10 cellular contexts compared by ENCODE assay signal in the genomic region with DNA sequence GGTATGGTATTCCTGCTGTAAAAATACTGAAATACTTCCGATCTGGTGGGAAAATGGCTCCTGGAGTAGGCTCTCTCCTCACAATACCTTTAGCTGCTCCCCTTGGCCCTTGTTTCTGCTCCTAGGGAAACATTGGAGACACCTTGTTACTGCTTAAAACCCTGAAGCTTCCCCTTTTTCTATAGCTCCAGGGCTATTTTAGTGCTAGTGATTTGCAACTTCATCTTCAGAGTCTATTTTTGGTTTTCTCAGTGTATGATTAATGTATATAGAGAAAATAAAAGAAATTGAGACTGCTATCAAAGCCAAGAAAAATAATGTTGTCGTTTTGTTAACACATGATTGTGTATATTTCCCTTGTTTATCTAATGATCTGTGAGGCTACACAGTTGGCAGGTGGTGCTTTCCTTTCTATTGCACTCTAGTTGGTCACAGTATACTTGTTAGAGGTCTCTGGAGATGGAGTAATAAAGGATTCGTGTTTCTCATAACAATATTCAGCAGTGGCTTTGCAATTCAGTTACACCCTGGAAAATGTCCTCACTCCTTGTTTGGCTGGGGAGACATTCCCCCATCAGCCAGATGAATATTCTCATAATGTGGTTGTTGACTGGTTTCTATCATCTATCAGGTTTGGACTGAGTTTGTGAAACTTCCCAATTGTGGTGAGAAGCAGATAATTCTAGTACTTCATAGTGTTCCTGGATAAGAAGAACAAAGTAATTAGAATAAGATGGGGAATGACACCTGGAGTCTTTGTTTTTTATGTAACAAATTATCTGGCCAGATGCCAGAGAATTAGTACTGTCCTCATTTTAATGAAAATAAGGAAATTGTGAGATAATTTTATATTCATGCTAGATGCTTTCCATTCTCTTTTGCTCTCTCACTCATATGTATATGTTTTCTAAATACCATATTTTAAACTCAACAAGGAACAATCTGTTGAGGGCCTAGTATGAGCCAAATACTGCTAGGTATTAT. TPM values are rescaled to one million over a fixed set of nuclear protein-coding genes. Genes with fewer than 3 reads are reported as not detected.
DNase-seq lines count a peak whose midpoint lies in the region; ATAC-seq and TF ChIP-seq lines count a peak whose summit lies in the region.
"Had no signal": no experiment of that assay in that cellular context is flagged by ENCODE, and none has a peak within 500 bp of the region (broad histone marks: within the 10 kb centered on the region; RNA-seq: fewer than 3 reads in every experiment).

No MANE protein-coding gene starts in this region.

- no peak overlapping the region for H3K4me3 Mint-ChIP-seq in activated CD4-positive, alpha-beta T cell treated with anti-CD3 and anti-CD28 coated beads, Interleukin-2, amount 10 ng/mL, durations not matched to agents 24 days and 14 days
- H3K4me3 Mint-ChIP-seq: stimulated activated naive CD8-positive, alpha-beta T cell treated with anti-CD3 and anti-CD28 coated beads, Interleukin-15, Interleukin-2, amounts not matched to agents 100 ng/mL and 50 ng/mL, for 24 hours had no signal

- H3K9me3 ChIP-seq in OCI-LY3 (ENCODE audit: insufficient read depth, low read length) = no peaks in the 10 kb centered on the region

- no peak overlapping the region for H3K27ac ChIP-seq in OCI-LY3 (ENCODE audit: low read length)
- H3K27ac ChIP-seq: brain microvascular endothelial cell had no signal

- H3K4me1 ChIP-seq in OCI-LY3 (ENCODE audit: low read length) = peaks cover 32% of the 10 kb centered on the region

- H3K36me3 ChIP-seq in OCI-LY3 (replicated peaks; ENCODE audit: low read depth, low read length) = peaks cover 3% of the 10 kb centered on the region
- H3K36me3 ChIP-seq: brain microvascular endothelial cell had no signal

- no peak overlapping the region for H3K27ac Mint-ChIP-seq in activated CD4-positive, alpha-beta T cell treated with anti-CD3 and anti-CD28 coated beads, Interleukin-2, amount 10 ng/mL, durations not matched to agents 24 days and 14 days
- H3K27ac Mint-ChIP-seq: stimulated activated naive CD8-positive, alpha-beta T cell treated with anti-CD3 and anti-CD28 coated beads, Interleukin-15, Interleukin-2, amounts not matched to agents 100 ng/mL and 50 ng/mL, for 24 hours had no signal

- H3K79me2 ChIP-seq in OCI-LY3 (ENCODE audit: low read length) = no peaks in the 10 kb centered on the region

- H3K9me3 Mint-ChIP-seq in activated CD4-positive, alpha-beta T cell treated with anti-CD3 and anti-CD28 coated beads, Interleukin-2, amount 10 ng/mL, durations not matched to agents 24 days and 14 days = no peaks in the 10 kb centered on the region
- H3K9me3 Mint-ChIP-seq: stimulated activated naive CD8-positive, alpha-beta T cell treated with anti-CD3 and anti-CD28 coated beads, Interleukin-15, Interleukin-2, amounts not matched to agents 100 ng/mL and 50 ng/mL, for 24 hours had no signal

- no peak for TF ChIP-seq CTCF in OCI-LY3 (IDR thresholded peaks at IDR 0.05; ENCODE audit: low read depth, low read length)

- no peaks in the 10 kb centered on the region for H3K27me3 ChIP-seq in OCI-LY3 (ENCODE audit: low read depth, low read length)
- H3K27me3 ChIP-seq: brain microvascular endothelial cell had no signal

- ATAC-seq in left lobe of liver = peak; percentile 56
- ATAC-seq in GM21390 (IDR thresholded peaks at IDR 0.05; ENCODE audit: unreplicated experiment) = no peak

- peaks cover 7% of the 10 kb centered on the region for H3K36me3 Mint-ChIP-seq in activated CD4-positive, alpha-beta T cell treated with anti-CD3 and anti-CD28 coated beads, Interleukin-2, amount 10 ng/mL, durations not matched to agents 24 days and 14 days (ENCODE audit: low read depth)

- no peak overlapping the region for H3K4me3 ChIP-seq in OCI-LY3 (ENCODE audit: low read length)

- no peaks in the 10 kb centered on the region for H3K27me3 Mint-ChIP-seq in activated CD4-positive, alpha-beta T cell treated with anti-CD3 and anti-CD28 coated beads, Interleukin-2, amount 10 ng/mL, durations not matched to agents 24 days and 14 days
- H3K27me3 Mint-ChIP-seq: stimulated activated naive CD8-positive, alpha-beta T cell treated with anti-CD3 and anti-CD28 coated beads, Interleukin-15, Interleukin-2, amounts not matched to agents 100 ng/mL and 50 ng/mL, for 24 hours had no signal

- no peak overlapping the region for H2AFZ ChIP-seq in OCI-LY3 (ENCODE audit: low read depth, low read length)

- no peak overlapping the region for H3K9ac ChIP-seq in OCI-LY3 (ENCODE audit: low read length)

- peak overlapping the region; percentile 82 for H3K4me2 ChIP-seq in OCI-LY3 (ENCODE audit: low read length)

- DNase-seq in COR-L47 (lab: John Stamatoyannopoulos, UW) (peak; percentile 41), NCI-H1092 (lab: John Stamatoyannopoulos, UW) (peak; percentile 85), left lobe of liver (ENCODE audit: low spot score) (no peak), NCI-H2227 treated with DMSO at 0.1 percent for 48 hours (lab: John Stamatoyannopoulos, UW) (no peak), NCI-H1048 (lab: John Stamatoyannopoulos, UW) (no peak)
- DNase-seq in activated CD4-positive, alpha-beta T cell treated with anti-CD3 and anti-CD28 coated beads, Interleukin-2, amount 10 ng/mL, durations not matched to agents 24 days and 14 days = no peak
- DNase-seq: brain microvascular endothelial cell had no signal

- H4K20me1 ChIP-seq in OCI-LY3 (ENCODE audit: insufficient read depth, low read length) = peaks cover 7% of the 10 kb centered on the region; the same call in 1 of the 2 replicates

- intact Hi-C loops in activated CD4-positive, alpha-beta T cell treated with anti-CD3 and anti-CD28 coated beads, Interleukin-2, amount 10 ng/mL, durations not matched to agents 24 days and 14 days (cut with micrococcal nuclease) = no loop called here

- peaks cover 22% of the 10 kb centered on the region for H3K4me1 Mint-ChIP-seq in activated CD4-positive, alpha-beta T cell treated with anti-CD3 and anti-CD28 coated beads, Interleukin-2, amount 10 ng/mL, durations not matched to agents 24 days and 14 days

RNA-seq across cellular contexts. Expression of a gene that starts 44.8 kb away (rescaled TPM):
- 27.8 TPM for total RNA-seq in left lobe of liver
- 385 and 389 TPM in 2 replicates for total RNA-seq in activated CD4-positive, alpha-beta T cell treated with anti-CD3 and anti-CD28 coated beads, Interleukin-2, amount 10 ng/mL, durations not matched to agents 24 days and 14 days

Comparison
In these comparisons a context has a peak if more than half of its experiments do, and no peak if none do; other contexts are left out.
1. DNase-seq: peak in COR-L47 (single experiment) and NCI-H1092 (single experiment); none in left lobe of liver (single experiment), NCI-H2227 treated with DMSO at 0.1 percent for 48 hours (single experiment), activated CD4-positive, alpha-beta T cell treated with anti-CD3 and anti-CD28 coated beads, Interleukin-2, amount 10 ng/mL, durations not matched to agents 24 days and 14 days (single experiment) and NCI-H1048 (single experiment).
2. RNA of a gene that starts 44.8 kb away (total RNA-seq): 385 to 389 TPM in activated CD4-positive, alpha-beta T cell treated with anti-CD3 and anti-CD28 coated beads, Interleukin-2, amount 10 ng/mL, durations not matched to agents 24 days and 14 days; 27.8 TPM in left lobe of liver (single experiment); every median in the first group is over 10 times any median in the second.